ENCODE assay signal across 1 cellular context in genomic region chr2:22055784-22056620, GRCh38.
TF ChIP-seq lines count a peak whose summit lies in the region.

No MANE protein-coding gene starts in this region.

TF ChIP-seq in HepG2, 621 proteins besides CTCF, POLR2A, EP300 and RAD21 (continued from another document):
- TF ChIP-seq KIAA2018 (CRISPR knock-in tag; IDR thresholded peaks at IDR 0.05; ENCODE audit: borderline replicate concordance): no peak
- TF ChIP-seq MXD3 (CRISPR knock-in tag; IDR thresholded peaks at IDR 0.05): no peak
- TF ChIP-seq RCOR2 (CRISPR knock-in tag; IDR thresholded peaks at IDR 0.05): peak; percentile 93
- no peak for TF ChIP-seq ZNF564 (CRISPR knock-in tag; IDR thresholded peaks at IDR 0.05)
- peak; percentile 62; the same call in 1 of the 2 replicates for TF ChIP-seq PHF21A (CRISPR knock-in tag; IDR thresholded peaks at IDR 0.05)
- no peak for TF ChIP-seq HHEX (CRISPR knock-in tag; IDR thresholded peaks at IDR 0.05)
- peak; percentile 86 for TF ChIP-seq ZMYM4 (CRISPR knock-in tag; IDR thresholded peaks at IDR 0.05)
- TF ChIP-seq ZNF276 (CRISPR knock-in tag; IDR thresholded peaks at IDR 0.05; ENCODE audit: low read depth): no peak
- TF ChIP-seq ZFYVE20 (CRISPR knock-in tag; IDR thresholded peaks at IDR 0.05; ENCODE audit: borderline replicate concordance, low read depth): no peak
- TF ChIP-seq KDM6A (CRISPR knock-in tag; IDR thresholded peaks at IDR 0.05; ENCODE audit: low read depth): peak; percentile 99
- TF ChIP-seq HMGA1 (CRISPR knock-in tag; conservative IDR thresholded peaks at IDR 0.05): no peak
- no peak for TF ChIP-seq ZNF260 (CRISPR knock-in tag; IDR thresholded peaks at IDR 0.05; ENCODE audit: borderline replicate concordance, low read depth)
- TF ChIP-seq ZNF142 (CRISPR knock-in tag; IDR thresholded peaks at IDR 0.05): no peak
- TF ChIP-seq RBM22 (optimal IDR thresholded peaks at IDR 0.05; ENCODE audit: low read length): no peak
- no peak for TF ChIP-seq TCF7L2 (IDR thresholded peaks at IDR 0.05; ENCODE audit: low read depth, low read length)
- TF ChIP-seq STAT6 (CRISPR knock-in tag; IDR thresholded peaks at IDR 0.05; ENCODE audit: borderline replicate concordance): no peak
- no peak for TF ChIP-seq ZNF460 (CRISPR knock-in tag; IDR thresholded peaks at IDR 0.05; ENCODE audit: borderline replicate concordance)
- TF ChIP-seq KAT8 (CRISPR knock-in tag; IDR thresholded peaks at IDR 0.05): peak; percentile 72
